In the genomic region with DNA sequence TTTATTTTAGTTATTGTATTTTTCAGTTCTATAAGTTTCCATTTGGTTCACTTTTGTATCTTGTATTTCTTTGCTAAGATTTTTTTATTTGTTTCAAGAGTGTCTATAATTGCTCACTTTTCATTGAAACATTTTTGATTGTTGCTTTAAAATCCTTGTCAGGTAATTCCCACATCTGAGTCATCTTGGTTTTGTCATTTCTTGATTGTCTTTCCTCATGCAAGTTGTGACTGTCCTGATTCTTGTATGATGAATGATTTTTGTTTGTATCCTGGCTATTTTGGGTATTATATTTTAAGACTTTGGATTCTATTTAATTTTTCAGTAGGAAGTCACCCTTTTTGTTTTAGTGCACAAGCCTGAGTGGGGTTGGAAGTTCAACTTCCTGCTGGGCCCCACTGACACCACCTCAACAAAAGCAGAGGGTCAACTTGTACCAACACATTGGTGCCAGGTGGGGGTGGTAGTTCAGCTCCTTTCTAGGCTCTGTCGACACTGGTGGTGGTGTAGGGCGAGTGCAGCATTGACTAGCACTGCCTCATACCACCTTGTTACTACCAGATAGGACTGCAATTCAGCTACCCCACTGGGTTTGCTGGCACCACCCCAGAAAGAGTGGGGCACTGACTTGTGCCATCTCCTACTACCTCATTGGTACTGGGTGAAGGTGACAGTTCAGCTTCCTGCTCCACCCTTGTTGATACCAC, we compare ENCODE assay signal across 13 cellular contexts. TPM values are rescaled to one million over a fixed set of nuclear protein-coding genes. Genes with fewer than 3 reads are reported as not detected.
DNase-seq lines count a peak whose midpoint lies in the region; ATAC-seq and TF ChIP-seq lines count a peak whose summit lies in the region.
"Had no signal": no experiment of that assay in that cellular context is flagged by ENCODE, and none has a peak within 500 bp of the region (broad histone marks: within the 10 kb centered on the region; RNA-seq: fewer than 3 reads in every experiment).

No MANE protein-coding gene starts in this region.

- ATAC-seq in WTC11 = peak; percentile 95
- ATAC-seq in CD4-positive, alpha-beta T cell (ENCODE audit: poor library complexity) = no peak
- ATAC-seq: left cardiac atrium had no signal

- H3K27me3 ChIP-seq in esophagus (ENCODE audit: control insufficient read depth in 1 of 2, insufficient read depth in 2 of 2, low read length in 2 of 2) = no peaks in the 10 kb centered on the region
- H3K27me3 ChIP-seq in CD4-positive, alpha-beta T cell (ENCODE audit: control insufficient read depth, insufficient read depth, low read length) = no peaks in the 10 kb centered on the region
- H3K27me3 ChIP-seq: BLaER1, SJSA1 had no signal

- no peak for TF ChIP-seq CTCF in WTC11 (IDR thresholded peaks at IDR 0.05)
- no peak for TF ChIP-seq CTCF in CD4-positive, alpha-beta T cell (IDR thresholded peaks at IDR 0.05)

- H3K4me3 ChIP-seq in esophagus (ENCODE audit: low read depth in 1 of 2, low read length in 2 of 2) = no peak overlapping the region
- H3K4me3 ChIP-seq: BLaER1, SJSA1 had no signal

- H3K27me3 Mint-ChIP-seq in WTC11 (ENCODE audit: low read depth) = no peaks in the 10 kb centered on the region; the same call in 1 of the 2 replicates
- H3K27me3 Mint-ChIP-seq in CD4-positive, alpha-beta T cell = no peaks in the 10 kb centered on the region

- peak; percentile 60 for DNase-seq in stimulated activated CD4-positive, alpha-beta T cell treated with anti-CD3 and anti-CD28 coated beads, Interleukin-1b, Interleukin-23, amount 100 ng/mL, for 48 hours
- DNase-seq in stimulated activated CD4-positive, alpha-beta T cell treated with anti-CD3 and anti-CD28 coated beads, Interleukin-2, amount 100 ng/mL, for 48 hours = no peak
- DNase-seq in WTC11 (ENCODE audit: low spot score) (peak; percentile 36), hippocampal formation (lab: John Stamatoyannopoulos, UW) (no peak), NCI-H345 treated with DMSO at 0.1 percent for 48 hours (lab: John Stamatoyannopoulos, UW; ENCODE audit: unreplicated experiment) (no peak), cardiac septum (ENCODE audit: low spot score) (no peak)
- DNase-seq in CD4-positive, alpha-beta T cell = no peak
- DNase-seq: GOT3, left cardiac atrium had no signal

- H3K36me3 ChIP-seq in esophagus (ENCODE audit: control insufficient read depth in 2 of 2, insufficient read depth in 2 of 2, low read length in 1 of 2) = peaks cover 0 to 3% of the 10 kb centered on the region in 2 donors
- H3K36me3 ChIP-seq: SJSA1 had no signal

- POLR2A ChIA-PET in WTC11 (lab: Charles Lee) = interaction anchor here (1.1 kb wide), 1 partner anchor 9 kb away, joined by 5 read pairs; the partner anchor contains the start of gene RSPH3
- POLR2A ChIA-PET in CD4-positive, alpha-beta T cell (lab: Charles Lee) = no interaction called here

- no peak overlapping the region for H3K27ac Mint-ChIP-seq in WTC11
- H3K27ac Mint-ChIP-seq in CD4-positive, alpha-beta T cell = no peak overlapping the region

- H3K4me1 Mint-ChIP-seq in WTC11 = no peaks in the 10 kb centered on the region
- H3K4me1 Mint-ChIP-seq in CD4-positive, alpha-beta T cell (ENCODE audit: low read depth) = peaks cover 4% of the 10 kb centered on the region

- CTCF ChIA-PET in WTC11 (lab: Charles Lee) = interaction anchor here (0.5 to 2.1 kb wide), 16 partner anchors 9 to 300 kb away, joined by 3 to 10 read pairs (median 4); partner anchors contain the start of gene RSPH3
- CTCF ChIA-PET in CD4-positive, alpha-beta T cell (lab: Charles Lee) = interaction anchor here (0.7 kb wide), 1 partner anchor 9 kb away, joined by 4 read pairs; the partner anchor contains the start of gene RSPH3

- H3K4me3 Mint-ChIP-seq in WTC11 = no peak overlapping the region
- H3K4me3 Mint-ChIP-seq in CD4-positive, alpha-beta T cell = no peak overlapping the region

- peaks cover 0 to 4% of the 10 kb centered on the region in 2 donors for H3K4me1 ChIP-seq in esophagus (ENCODE audit: control insufficient read depth in 2 of 2, insufficient read depth in 2 of 2, low read length in 1 of 2)
- H3K4me1 ChIP-seq: BLaER1 had no signal

- peaks cover 0 to 3% of the 10 kb centered on the region in 2 donors for H3K9me3 ChIP-seq in esophagus (ENCODE audit: control insufficient read depth in 2 of 2, insufficient read depth in 1 of 2, low read depth in 1 of 2, low read length in 1 of 2)
- peaks cover 11% of the 10 kb centered on the region for H3K9me3 ChIP-seq in CD4-positive, alpha-beta T cell (ENCODE audit: control insufficient read depth, low read length)
- H3K9me3 ChIP-seq: SJSA1 had no signal

- WGBS in esophagus, 2 donors = 71 to 83% methylated on average over 2 of the region's 2 CpGs

- no peaks in the 10 kb centered on the region for H3K36me3 Mint-ChIP-seq in WTC11
- H3K36me3 Mint-ChIP-seq in CD4-positive, alpha-beta T cell (ENCODE audit: low read depth) = peaks cover 5% of the 10 kb centered on the region

- H3K27ac ChIP-seq in esophagus (ENCODE audit: low read depth in 2 of 2, low read length in 1 of 2) = peak overlapping the region; percentile 83 to 84
- no peak overlapping the region for H3K27ac ChIP-seq in CD4-positive, alpha-beta T cell (ENCODE audit: low read depth, low read length)
- H3K27ac ChIP-seq: BLaER1, SJSA1 had no signal

- intact Hi-C loops in cardiac septum (cut with DNase I) = no loop called here
- intact Hi-C loops in CD4-positive, alpha-beta T cell (cut with DNase I, micrococcal nuclease) = loop anchor here in 1 of 2 experiments (10.0 kb wide), 1 partner anchor 756 kb away; no protein-coding TSS in a partner anchor

- H3K9me3 Mint-ChIP-seq in WTC11 = peaks cover 14% of the 10 kb centered on the region; the same call in 1 of the 2 replicates
- peaks cover 6% of the 10 kb centered on the region for H3K9me3 Mint-ChIP-seq in CD4-positive, alpha-beta T cell

TF ChIP-seq in WTC11, 78 proteins besides CTCF, POLR2A, EP300 and RAD21 (continues in another document):
- TF ChIP-seq ESRRA (CRISPR knock-in tag; IDR thresholded peaks at IDR 0.05; ENCODE audit: borderline replicate concordance) (no peak), SP1 (CRISPR knock-in tag; conservative IDR thresholded peaks at IDR 0.05) (no peak), ETV6 (CRISPR knock-in tag; IDR thresholded peaks at IDR 0.05) (no peak), ZMAT4 (CRISPR knock-in tag; IDR thresholded peaks at IDR 0.05) (no peak), IRF1 (CRISPR knock-in tag; IDR thresholded peaks at IDR 0.05) (no peak), NFE2L1 (CRISPR knock-in tag; IDR thresholded peaks at IDR 0.05) (no peak), NR1H2 (CRISPR knock-in tag; IDR thresholded peaks at IDR 0.05) (no peak)
- TF ChIP-seq, protein P1, sequence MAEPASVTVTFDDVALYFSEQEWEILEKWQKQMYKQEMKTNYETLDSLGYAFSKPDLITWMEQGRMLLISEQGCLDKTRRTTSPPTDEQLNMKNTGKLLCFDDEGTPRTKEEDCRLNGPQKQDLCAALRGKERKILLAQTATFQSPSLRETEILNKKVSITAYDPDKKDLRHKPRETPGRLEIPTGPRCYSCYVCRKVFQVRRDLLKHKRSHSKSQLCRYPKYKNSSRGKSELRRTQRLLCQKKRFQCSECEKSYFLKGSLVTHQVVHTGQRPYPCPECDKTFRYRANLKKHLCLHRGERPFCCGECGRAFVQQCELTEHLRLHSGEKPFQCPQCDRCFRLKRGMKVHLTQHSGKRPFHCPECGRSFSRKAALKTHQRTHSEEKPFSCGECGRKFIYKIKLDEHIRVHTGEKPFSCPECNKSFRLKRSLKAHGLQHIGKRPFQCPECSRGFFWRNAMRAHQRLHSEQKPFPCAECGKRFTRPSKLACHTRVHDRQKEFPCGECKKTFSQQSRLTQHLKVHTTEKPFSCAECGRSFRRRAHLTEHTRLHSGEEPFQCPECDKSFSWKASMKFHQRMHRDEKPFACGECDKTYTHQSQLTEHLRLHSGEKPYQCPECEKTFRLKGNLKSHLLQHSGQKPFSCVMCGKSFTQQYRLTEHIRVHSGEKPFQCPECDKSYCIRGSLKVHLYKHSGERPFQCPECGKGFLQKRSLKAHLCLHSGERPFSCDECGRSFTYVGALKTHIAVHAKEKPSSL (CRISPR knock-in tag; conservative IDR thresholded peaks at IDR 0.05) = no peak
- TF ChIP-seq, protein P2, sequence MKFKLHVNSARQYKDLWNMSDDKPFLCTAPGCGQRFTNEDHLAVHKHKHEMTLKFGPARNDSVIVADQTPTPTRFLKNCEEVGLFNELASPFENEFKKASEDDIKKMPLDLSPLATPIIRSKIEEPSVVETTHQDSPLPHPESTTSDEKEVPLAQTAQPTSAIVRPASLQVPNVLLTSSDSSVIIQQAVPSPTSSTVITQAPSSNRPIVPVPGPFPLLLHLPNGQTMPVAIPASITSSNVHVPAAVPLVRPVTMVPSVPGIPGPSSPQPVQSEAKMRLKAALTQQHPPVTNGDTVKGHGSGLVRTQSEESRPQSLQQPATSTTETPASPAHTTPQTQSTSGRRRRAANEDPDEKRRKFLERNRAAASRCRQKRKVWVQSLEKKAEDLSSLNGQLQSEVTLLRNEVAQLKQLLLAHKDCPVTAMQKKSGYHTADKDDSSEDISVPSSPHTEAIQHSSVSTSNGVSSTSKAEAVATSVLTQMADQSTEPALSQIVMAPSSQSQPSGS (CRISPR knock-in tag; IDR thresholded peaks at IDR 0.05; ENCODE audit: borderline replicate concordance, low read depth) = no peak

RNA-seq across cellular contexts. Expression of gene RSPH3, which starts 8.8 kb away (rescaled TPM):
- total RNA-seq in WTC11 (2021) (2.4 to 3.2 TPM (median 2.7 TPM) in 3 replicates), cardiac septum (8.9 TPM)
- 1 to 10 TPM; 6.1 to 6.3 TPM for polyA plus RNA-seq in esophagus
- 1 to 10 TPM in 1 of 2 experiments, under 1 TPM in 1; 0.59 to 1.1 TPM for total RNA-seq in CD4-positive, alpha-beta T cell

RNA-seq across cellular contexts. Expression of gene TAGAP, which starts 53.6 kb away (rescaled TPM):
- total RNA-seq in WTC11 (2021) (0.22 to 0.27 TPM (median 0.27 TPM) in 3 replicates), cardiac septum (0.75 TPM)
- under 1 TPM; 0.59 to 0.76 TPM for polyA plus RNA-seq in esophagus
- 100 to 1,000 TPM; 245 to 261 TPM for total RNA-seq in CD4-positive, alpha-beta T cell
- total RNA-seq: Daoy had no signal

Comparison
In these comparisons a context has a peak if more than half of its experiments do, and no peak if none do; other contexts are left out.
1. DNase-seq: peak in stimulated activated CD4-positive, alpha-beta T cell treated with anti-CD3 and anti-CD28 coated beads, Interleukin-1b, Interleukin-23, amount 100 ng/mL, for 48 hours (single experiment) and WTC11 (single experiment); none in stimulated activated CD4-positive, alpha-beta T cell treated with anti-CD3 and anti-CD28 coated beads, Interleukin-2, amount 100 ng/mL, for 48 hours (0 of 2), hippocampal formation (0 of 2), NCI-H345 treated with DMSO at 0.1 percent for 48 hours (single experiment), cardiac septum (single experiment) and CD4-positive, alpha-beta T cell (0 of 10).
2. RNA of gene TAGAP, which starts 53.6 kb away (total RNA-seq): 245 to 261 TPM in CD4-positive, alpha-beta T cell; 0.75 TPM in cardiac septum (single experiment) and 0.22 to 0.27 TPM in WTC11; every median in the first group is over 100 times any median in the second.